ENCODE assay signal across 1 cellular context in genomic region chr5:65624570-65625555, GRCh38.
TF ChIP-seq lines count a peak whose summit lies in the region.

Gene SHLD3, plus strand, starts transcription at chr5:65625027. Its CDS starts 4,561 bp downstream, at chr5:65629588.
Gene TRAPPC13, plus strand, starts transcription at chr5:65625027. Its CDS starts 34 bp downstream, at chr5:65625061.

TF ChIP-seq in HEK293, 187 proteins besides CTCF, POLR2A, EP300 and RAD21 (continued from another document and continues in another):
- peak; percentile 94 for TF ChIP-seq PRDM10 (tag by site-specific recombination; IDR thresholded peaks at IDR 0.05)
- TF ChIP-seq HOXD13 (CRISPR knock-in tag; IDR thresholded peaks at IDR 0.05; ENCODE audit: borderline replicate concordance) = no peak
- TF ChIP-seq YY2 (tag by site-specific recombination; IDR thresholded peaks at IDR 0.05) = peak; percentile 49; the same call in 1 of the 2 replicates
- TF ChIP-seq ZNF707 (tag by site-specific recombination; IDR thresholded peaks at IDR 0.05) = no peak
- TF ChIP-seq ZNF324 (tag by site-specific recombination; IDR thresholded peaks at IDR 0.05) = 0 out of 2 replicates have a peak, but pooled peaks have one; percentile 47
- TF ChIP-seq ZNF394 (tag by site-specific recombination; IDR thresholded peaks at IDR 0.05; ENCODE audit: borderline replicate concordance) = peak; percentile 40; the same call in 1 of the 2 replicates
- no peak for TF ChIP-seq ZNF341 (tag by site-specific recombination; IDR thresholded peaks at IDR 0.05; ENCODE audit: low read depth)
- TF ChIP-seq ZNF202 (tag by site-specific recombination; IDR thresholded peaks at IDR 0.05; ENCODE audit: borderline replicate concordance) = no peak
- TF ChIP-seq ZSCAN30 (tag by site-specific recombination; IDR thresholded peaks at IDR 0.05) = peak; percentile 40; the same call in 1 of the 2 replicates
- peak; percentile 68 for TF ChIP-seq ZNF580 (tag by site-specific recombination; IDR thresholded peaks at IDR 0.05)
- TF ChIP-seq ZFHX2 (tag by site-specific recombination; conservative IDR thresholded peaks at IDR 0.05) = peak; percentile 28; the same call in 1 of the 2 replicates
- TF ChIP-seq ZNF658 (tag by site-specific recombination; IDR thresholded peaks at IDR 0.05) = no peak
- no peak for TF ChIP-seq SP7 (tag by site-specific recombination; IDR thresholded peaks at IDR 0.05)
- 0 out of 2 replicates have a peak, but pooled peaks have one; percentile 21 for TF ChIP-seq ZSCAN16 (tag by site-specific recombination; IDR thresholded peaks at IDR 0.05)
- peak; percentile 51 for TF ChIP-seq SP2 (tag by site-specific recombination; IDR thresholded peaks at IDR 0.05)
- peak; percentile 18; the same call in 1 of the 2 replicates for TF ChIP-seq ZFP37 (tag by site-specific recombination; IDR thresholded peaks at IDR 0.05)
- no peak for TF ChIP-seq ZSCAN5A (tag by site-specific recombination; IDR thresholded peaks at IDR 0.05)
- no peak for TF ChIP-seq ZNF302 (tag by site-specific recombination; IDR thresholded peaks at IDR 0.05; ENCODE audit: low read depth)
- no peak for TF ChIP-seq ZNF311 (tag by site-specific recombination; IDR thresholded peaks at IDR 0.05; ENCODE audit: borderline replicate concordance)
- no peak for TF ChIP-seq ZBTB7A (tag by site-specific recombination; IDR thresholded peaks at IDR 0.05; ENCODE audit: low read depth)
- 0 out of 2 replicates have a peak, but pooled peaks have one; percentile 29 for TF ChIP-seq ZNF692 (tag by site-specific recombination; IDR thresholded peaks at IDR 0.05)
- TF ChIP-seq ZNF654 (tag by site-specific recombination; IDR thresholded peaks at IDR 0.05; ENCODE audit: low read depth) = 0 out of 2 replicates have a peak, but pooled peaks have one; percentile 11
- peak; percentile 7; the same call in 1 of the 2 replicates for TF ChIP-seq ZBTB20 (tag by site-specific recombination; IDR thresholded peaks at IDR 0.05)
- TF ChIP-seq ZNF514 (tag by site-specific recombination; IDR thresholded peaks at IDR 0.05) = no peak
- TF ChIP-seq ZNF639 (tag by site-specific recombination; IDR thresholded peaks at IDR 0.05) = peak; percentile 36; the same call in 1 of the 2 replicates
- peak; percentile 84 for TF ChIP-seq PRDM1 (tag by site-specific recombination; IDR thresholded peaks at IDR 0.05)
- 0 out of 2 replicates have a peak, but pooled peaks have one; percentile 22 for TF ChIP-seq ZNF223 (tag by site-specific recombination; IDR thresholded peaks at IDR 0.05)
- TF ChIP-seq ZNF626 (tag by site-specific recombination; IDR thresholded peaks at IDR 0.05) = no peak
- TF ChIP-seq ZNF112 (tag by site-specific recombination; IDR thresholded peaks at IDR 0.05) = no peak
- peak; percentile 75 for TF ChIP-seq TRIM28 (IDR thresholded peaks at IDR 0.05; ENCODE audit: borderline replicate concordance, low read length)
- no peak for TF ChIP-seq ZNF155 (tag by site-specific recombination; IDR thresholded peaks at IDR 0.05)
- TF ChIP-seq YY1 (tag by site-specific recombination; IDR thresholded peaks at IDR 0.05) = peak; percentile 47; the same call in 1 of the 2 replicates
- peak; percentile 76 for TF ChIP-seq ZNF518A (tag by site-specific recombination; conservative IDR thresholded peaks at IDR 0.05; ENCODE audit: low read depth)
- peak; percentile 87 for TF ChIP-seq ZNF76 (tag by site-specific recombination; IDR thresholded peaks at IDR 0.05; ENCODE audit: borderline replicate concordance, low read depth)
- no peak for TF ChIP-seq KLF16 (tag by site-specific recombination; IDR thresholded peaks at IDR 0.05)
- peak; percentile 65 for TF ChIP-seq ZNF596 (tag by site-specific recombination; IDR thresholded peaks at IDR 0.05)
- TF ChIP-seq OVOL3 (tag by site-specific recombination; IDR thresholded peaks at IDR 0.05) = no peak
- peak; percentile 96 for TF ChIP-seq REPIN1 (tag by site-specific recombination; IDR thresholded peaks at IDR 0.05; ENCODE audit: low read depth)
- no peak for TF ChIP-seq ELK4 (IDR thresholded peaks at IDR 0.05; ENCODE audit: borderline replicate concordance, low read depth, low read length)
- TF ChIP-seq ZNF830 (tag by site-specific recombination; IDR thresholded peaks at IDR 0.05; ENCODE audit: low read depth) = no peak
- TF ChIP-seq PATZ1 (tag by site-specific recombination; IDR thresholded peaks at IDR 0.05) = peak; percentile 27; the same call in 1 of the 2 replicates
- TF ChIP-seq ZNF366 (tag by site-specific recombination; conservative IDR thresholded peaks at IDR 0.05) = no peak
- peak; percentile 52; the same call in 1 of the 2 replicates for TF ChIP-seq KLF8 (tag by site-specific recombination; IDR thresholded peaks at IDR 0.05)
- TF ChIP-seq ZBTB8A (tag by site-specific recombination; IDR thresholded peaks at IDR 0.05) = 0 out of 2 replicates have a peak, but pooled peaks have one; percentile 10
- TF ChIP-seq ZNF146 (tag by site-specific recombination; IDR thresholded peaks at IDR 0.05) = no peak
- TF ChIP-seq ZNF660 (tag by site-specific recombination; IDR thresholded peaks at IDR 0.05) = peak; percentile 80; the same call in 1 of the 2 replicates
- TF ChIP-seq ZNF214 (tag by site-specific recombination; IDR thresholded peaks at IDR 0.05; ENCODE audit: borderline replicate concordance) = no peak
